ENCODE assay signal across 1 cellular context in the genomic region with DNA sequence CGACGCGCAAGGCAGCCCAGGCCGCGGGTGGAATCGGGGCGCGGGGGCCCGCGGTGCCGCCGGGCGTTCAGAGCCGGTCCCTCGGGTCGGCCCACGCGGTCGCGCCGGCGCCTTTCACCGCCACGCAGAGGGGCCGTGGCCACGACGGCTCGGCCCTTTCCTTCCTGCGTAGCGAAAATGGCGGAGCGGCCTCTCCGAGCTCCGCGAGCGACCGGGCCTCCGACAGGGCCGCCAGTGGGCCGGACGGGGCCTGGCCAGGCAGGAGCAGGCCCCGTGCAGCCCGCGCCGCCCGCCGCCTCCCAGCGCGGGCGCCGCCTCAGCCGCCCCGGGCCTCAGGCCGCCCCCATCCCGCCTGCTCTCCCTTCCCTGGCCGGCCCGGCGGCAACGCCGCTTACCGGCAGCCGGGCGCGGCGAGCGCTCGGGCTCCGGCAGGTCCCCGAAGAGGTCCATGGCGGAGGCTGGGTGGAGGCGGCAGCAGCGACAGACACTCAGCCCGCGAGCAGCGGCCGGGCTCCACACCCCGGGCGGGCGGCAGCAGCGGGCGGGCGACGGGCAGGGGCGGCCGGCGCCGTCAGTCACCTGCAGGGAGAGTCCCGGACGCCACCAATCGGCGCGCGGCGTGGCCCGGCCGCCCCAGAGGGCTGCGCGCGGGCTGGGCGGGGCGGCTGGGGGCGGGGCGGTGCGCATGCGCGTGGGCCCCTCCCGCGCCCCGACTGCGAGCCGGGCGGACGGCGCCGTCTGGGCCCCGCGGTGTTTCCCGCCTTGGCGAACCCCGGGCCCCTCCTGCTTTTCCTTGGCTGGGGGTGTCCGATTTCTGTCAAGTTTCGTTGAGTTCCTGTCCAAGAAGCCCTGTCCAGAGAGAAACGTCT.
TF ChIP-seq lines count a peak whose summit lies in the region.

A gene with protein sequence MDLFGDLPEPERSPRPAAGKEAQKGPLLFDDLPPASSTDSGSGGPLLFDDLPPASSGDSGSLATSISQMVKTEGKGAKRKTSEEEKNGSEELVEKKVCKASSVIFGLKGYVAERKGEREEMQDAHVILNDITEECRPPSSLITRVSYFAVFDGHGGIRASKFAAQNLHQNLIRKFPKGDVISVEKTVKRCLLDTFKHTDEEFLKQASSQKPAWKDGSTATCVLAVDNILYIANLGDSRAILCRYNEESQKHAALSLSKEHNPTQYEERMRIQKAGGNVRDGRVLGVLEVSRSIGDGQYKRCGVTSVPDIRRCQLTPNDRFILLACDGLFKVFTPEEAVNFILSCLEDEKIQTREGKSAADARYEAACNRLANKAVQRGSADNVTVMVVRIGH (minus strand): TSS at position 592 of the 869 bp plus-strand sequence. CDS start 142 bp downstream, at position 450.

TF ChIP-seq in K562, 482 proteins besides CTCF, POLR2A, EP300 and RAD21 (continued from another document and continues in another):
- TF ChIP-seq, protein P1, sequence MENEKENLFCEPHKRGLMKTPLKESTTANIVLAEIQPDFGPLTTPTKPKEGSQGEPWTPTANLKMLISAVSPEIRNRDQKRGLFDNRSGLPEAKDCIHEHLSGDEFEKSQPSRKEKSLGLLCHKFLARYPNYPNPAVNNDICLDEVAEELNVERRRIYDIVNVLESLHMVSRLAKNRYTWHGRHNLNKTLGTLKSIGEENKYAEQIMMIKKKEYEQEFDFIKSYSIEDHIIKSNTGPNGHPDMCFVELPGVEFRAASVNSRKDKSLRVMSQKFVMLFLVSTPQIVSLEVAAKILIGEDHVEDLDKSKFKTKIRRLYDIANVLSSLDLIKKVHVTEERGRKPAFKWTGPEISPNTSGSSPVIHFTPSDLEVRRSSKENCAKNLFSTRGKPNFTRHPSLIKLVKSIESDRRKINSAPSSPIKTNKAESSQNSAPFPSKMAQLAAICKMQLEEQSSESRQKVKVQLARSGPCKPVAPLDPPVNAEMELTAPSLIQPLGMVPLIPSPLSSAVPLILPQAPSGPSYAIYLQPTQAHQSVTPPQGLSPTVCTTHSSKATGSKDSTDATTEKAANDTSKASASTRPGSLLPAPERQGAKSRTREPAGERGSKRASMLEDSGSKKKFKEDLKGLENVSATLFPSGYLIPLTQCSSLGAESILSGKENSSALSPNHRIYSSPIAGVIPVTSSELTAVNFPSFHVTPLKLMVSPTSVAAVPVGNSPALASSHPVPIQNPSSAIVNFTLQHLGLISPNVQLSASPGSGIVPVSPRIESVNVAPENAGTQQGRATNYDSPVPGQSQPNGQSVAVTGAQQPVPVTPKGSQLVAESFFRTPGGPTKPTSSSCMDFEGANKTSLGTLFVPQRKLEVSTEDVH (IDR thresholded peaks at IDR 0.05; ENCODE audit: low read depth, partially characterized antibody), result peak; percentile 54
- TF ChIP-seq, protein P2, sequence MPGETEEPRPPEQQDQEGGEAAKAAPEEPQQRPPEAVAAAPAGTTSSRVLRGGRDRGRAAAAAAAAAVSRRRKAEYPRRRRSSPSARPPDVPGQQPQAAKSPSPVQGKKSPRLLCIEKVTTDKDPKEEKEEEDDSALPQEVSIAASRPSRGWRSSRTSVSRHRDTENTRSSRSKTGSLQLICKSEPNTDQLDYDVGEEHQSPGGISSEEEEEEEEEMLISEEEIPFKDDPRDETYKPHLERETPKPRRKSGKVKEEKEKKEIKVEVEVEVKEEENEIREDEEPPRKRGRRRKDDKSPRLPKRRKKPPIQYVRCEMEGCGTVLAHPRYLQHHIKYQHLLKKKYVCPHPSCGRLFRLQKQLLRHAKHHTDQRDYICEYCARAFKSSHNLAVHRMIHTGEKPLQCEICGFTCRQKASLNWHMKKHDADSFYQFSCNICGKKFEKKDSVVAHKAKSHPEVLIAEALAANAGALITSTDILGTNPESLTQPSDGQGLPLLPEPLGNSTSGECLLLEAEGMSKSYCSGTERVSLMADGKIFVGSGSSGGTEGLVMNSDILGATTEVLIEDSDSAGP (CRISPR knock-in tag; IDR thresholded peaks at IDR 0.05), result no peak
- TF ChIP-seq PHTF2 (CRISPR knock-in tag; IDR thresholded peaks at IDR 0.05), result no peak
- TF ChIP-seq, protein P3, sequence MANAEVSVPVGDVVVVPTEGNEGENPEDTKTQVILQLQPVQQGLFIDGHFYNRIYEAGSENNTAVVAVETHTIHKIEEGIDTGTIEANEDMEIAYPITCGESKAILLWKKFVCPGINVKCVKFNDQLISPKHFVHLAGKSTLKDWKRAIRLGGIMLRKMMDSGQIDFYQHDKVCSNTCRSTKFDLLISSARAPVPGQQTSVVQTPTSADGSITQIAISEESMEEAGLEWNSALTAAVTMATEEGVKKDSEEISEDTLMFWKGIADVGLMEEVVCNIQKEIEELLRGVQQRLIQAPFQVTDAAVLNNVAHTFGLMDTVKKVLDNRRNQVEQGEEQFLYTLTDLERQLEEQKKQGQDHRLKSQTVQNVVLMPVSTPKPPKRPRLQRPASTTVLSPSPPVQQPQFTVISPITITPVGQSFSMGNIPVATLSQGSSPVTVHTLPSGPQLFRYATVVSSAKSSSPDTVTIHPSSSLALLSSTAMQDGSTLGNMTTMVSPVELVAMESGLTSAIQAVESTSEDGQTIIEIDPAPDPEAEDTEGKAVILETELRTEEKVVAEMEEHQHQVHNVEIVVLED (CRISPR knock-in tag; IDR thresholded peaks at IDR 0.05), result no peak
- no peak for TF ChIP-seq LCOR (CRISPR knock-in tag; IDR thresholded peaks at IDR 0.05)
- no peak for TF ChIP-seq MIER1 (IDR thresholded peaks at IDR 0.05; ENCODE audit: low read depth)
- TF ChIP-seq HDAC1 (IDR thresholded peaks at IDR 0.05), result no peak
- TF ChIP-seq NFIX (CRISPR knock-in tag; IDR thresholded peaks at IDR 0.05; ENCODE audit: low read depth), result no peak
- 0 out of 2 replicates have a peak, but pooled peaks have one; percentile 17 for TF ChIP-seq MYC (IDR thresholded peaks at IDR 0.05; ENCODE audit: low read depth, low read length)
- no peak for TF ChIP-seq MYC (CRISPR knock-in tag; IDR thresholded peaks at IDR 0.05; ENCODE audit: borderline replicate concordance, low read depth)
- TF ChIP-seq ETV5 (CRISPR knock-in tag; IDR thresholded peaks at IDR 0.05; ENCODE audit: low read depth), result no peak
- TF ChIP-seq POU5F1 (IDR thresholded peaks at IDR 0.05; ENCODE audit: borderline replicate concordance, low read depth, low read length, partially characterized antibody), result no peak
- TF ChIP-seq KHSRP (IDR thresholded peaks at IDR 0.05), result no peak
- TF ChIP-seq L3MBTL2 (IDR thresholded peaks at IDR 0.05), result peak; percentile 85
- no peak for TF ChIP-seq BDP1 (IDR thresholded peaks at IDR 0.05; ENCODE audit: insufficient read depth, insufficient read length)
- TF ChIP-seq SIN3B (IDR thresholded peaks at IDR 0.05; ENCODE audit: low read depth), result peak; percentile 51; the same call in 1 of the 2 replicates
- TF ChIP-seq RFX1 (IDR thresholded peaks at IDR 0.05), result no peak
- peak; percentile 7; the same call in 1 of the 2 replicates for TF ChIP-seq ZBTB7A (IDR thresholded peaks at IDR 0.05; ENCODE audit: borderline replicate concordance, control insufficient read depth, low read depth, low read length)
- TF ChIP-seq ETS2 (tag; IDR thresholded peaks at IDR 0.05; ENCODE audit: borderline replicate concordance, poor library complexity, severe bottlenecking), result no peak
- no peak for TF ChIP-seq GTF2F1 (IDR thresholded peaks at IDR 0.05; ENCODE audit: low read depth, low read length)
- TF ChIP-seq NONO (IDR thresholded peaks at IDR 0.05; ENCODE audit: low read depth in 2 of 2, low read length in 1 of 2), result no peak
- TF ChIP-seq ZNF174 (CRISPR knock-in tag; IDR thresholded peaks at IDR 0.05), result no peak
- no peak for TF ChIP-seq THRAP3 (IDR thresholded peaks at IDR 0.05; ENCODE audit: borderline replicate concordance)
- TF ChIP-seq NR2C1 (IDR thresholded peaks at IDR 0.05), result no peak
- no peak for TF ChIP-seq NR2C1 (tag; IDR thresholded peaks at IDR 0.05)
- TF ChIP-seq, protein P4, sequence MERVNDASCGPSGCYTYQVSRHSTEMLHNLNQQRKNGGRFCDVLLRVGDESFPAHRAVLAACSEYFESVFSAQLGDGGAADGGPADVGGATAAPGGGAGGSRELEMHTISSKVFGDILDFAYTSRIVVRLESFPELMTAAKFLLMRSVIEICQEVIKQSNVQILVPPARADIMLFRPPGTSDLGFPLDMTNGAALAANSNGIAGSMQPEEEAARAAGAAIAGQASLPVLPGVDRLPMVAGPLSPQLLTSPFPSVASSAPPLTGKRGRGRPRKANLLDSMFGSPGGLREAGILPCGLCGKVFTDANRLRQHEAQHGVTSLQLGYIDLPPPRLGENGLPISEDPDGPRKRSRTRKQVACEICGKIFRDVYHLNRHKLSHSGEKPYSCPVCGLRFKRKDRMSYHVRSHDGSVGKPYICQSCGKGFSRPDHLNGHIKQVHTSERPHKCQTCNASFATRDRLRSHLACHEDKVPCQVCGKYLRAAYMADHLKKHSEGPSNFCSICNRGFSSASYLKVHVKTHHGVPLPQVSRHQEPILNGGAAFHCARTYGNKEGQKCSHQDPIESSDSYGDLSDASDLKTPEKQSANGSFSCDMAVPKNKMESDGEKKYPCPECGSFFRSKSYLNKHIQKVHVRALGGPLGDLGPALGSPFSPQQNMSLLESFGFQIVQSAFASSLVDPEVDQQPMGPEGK (CRISPR knock-in tag; IDR thresholded peaks at IDR 0.05; ENCODE audit: borderline replicate concordance), result no peak
- TF ChIP-seq ZBTB17 (CRISPR knock-in tag; IDR thresholded peaks at IDR 0.05), result no peak
- TF ChIP-seq ZNF764 (CRISPR knock-in tag; IDR thresholded peaks at IDR 0.05; ENCODE audit: low read depth), result no peak
- TF ChIP-seq TAF1 (IDR thresholded peaks at IDR 0.05; ENCODE audit: control insufficient read depth, extremely low read depth, insufficient read depth, low read length, severe bottlenecking), result peak; percentile 51
- TF ChIP-seq POLR2G (IDR thresholded peaks at IDR 0.05; ENCODE audit: low read depth, low read length), result peak; percentile 87
- TF ChIP-seq ELF4 (CRISPR knock-in tag; IDR thresholded peaks at IDR 0.05), result no peak
- no peak for TF ChIP-seq CEBPB (tag; IDR thresholded peaks at IDR 0.05)
- TF ChIP-seq TRIM28 (IDR thresholded peaks at IDR 0.05), result no peak
- TF ChIP-seq, protein P5, sequence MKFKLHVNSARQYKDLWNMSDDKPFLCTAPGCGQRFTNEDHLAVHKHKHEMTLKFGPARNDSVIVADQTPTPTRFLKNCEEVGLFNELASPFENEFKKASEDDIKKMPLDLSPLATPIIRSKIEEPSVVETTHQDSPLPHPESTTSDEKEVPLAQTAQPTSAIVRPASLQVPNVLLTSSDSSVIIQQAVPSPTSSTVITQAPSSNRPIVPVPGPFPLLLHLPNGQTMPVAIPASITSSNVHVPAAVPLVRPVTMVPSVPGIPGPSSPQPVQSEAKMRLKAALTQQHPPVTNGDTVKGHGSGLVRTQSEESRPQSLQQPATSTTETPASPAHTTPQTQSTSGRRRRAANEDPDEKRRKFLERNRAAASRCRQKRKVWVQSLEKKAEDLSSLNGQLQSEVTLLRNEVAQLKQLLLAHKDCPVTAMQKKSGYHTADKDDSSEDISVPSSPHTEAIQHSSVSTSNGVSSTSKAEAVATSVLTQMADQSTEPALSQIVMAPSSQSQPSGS (CRISPR knock-in tag; IDR thresholded peaks at IDR 0.05), result no peak
- TF ChIP-seq, protein P6, sequence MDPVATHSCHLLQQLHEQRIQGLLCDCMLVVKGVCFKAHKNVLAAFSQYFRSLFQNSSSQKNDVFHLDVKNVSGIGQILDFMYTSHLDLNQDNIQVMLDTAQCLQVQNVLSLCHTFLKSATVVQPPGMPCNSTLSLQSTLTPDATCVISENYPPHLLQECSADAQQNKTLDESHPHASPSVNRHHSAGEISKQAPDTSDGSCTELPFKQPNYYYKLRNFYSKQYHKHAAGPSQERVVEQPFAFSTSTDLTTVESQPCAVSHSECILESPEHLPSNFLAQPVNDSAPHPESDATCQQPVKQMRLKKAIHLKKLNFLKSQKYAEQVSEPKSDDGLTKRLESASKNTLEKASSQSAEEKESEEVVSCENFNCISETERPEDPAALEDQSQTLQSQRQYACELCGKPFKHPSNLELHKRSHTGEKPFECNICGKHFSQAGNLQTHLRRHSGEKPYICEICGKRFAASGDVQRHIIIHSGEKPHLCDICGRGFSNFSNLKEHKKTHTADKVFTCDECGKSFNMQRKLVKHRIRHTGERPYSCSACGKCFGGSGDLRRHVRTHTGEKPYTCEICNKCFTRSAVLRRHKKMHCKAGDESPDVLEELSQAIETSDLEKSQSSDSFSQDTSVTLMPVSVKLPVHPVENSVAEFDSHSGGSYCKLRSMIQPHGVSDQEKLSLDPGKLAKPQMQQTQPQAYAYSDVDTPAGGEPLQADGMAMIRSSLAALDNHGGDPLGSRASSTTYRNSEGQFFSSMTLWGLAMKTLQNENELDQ (CRISPR knock-in tag; IDR thresholded peaks at IDR 0.05; ENCODE audit: borderline replicate concordance), result no peak
- peak; percentile 12 for TF ChIP-seq RBM25 (IDR thresholded peaks at IDR 0.05; ENCODE audit: low read depth, low read length, severe bottlenecking)
- TF ChIP-seq RB1 (IDR thresholded peaks at IDR 0.05; ENCODE audit: low read depth), result peak; percentile 44
- TF ChIP-seq DMBX1 (CRISPR knock-in tag; IDR thresholded peaks at IDR 0.05; ENCODE audit: borderline replicate concordance), result no peak
- TF ChIP-seq CREM (IDR thresholded peaks at IDR 0.05; ENCODE audit: low read depth), result no peak
- TF ChIP-seq NRF1 (conservative IDR thresholded peaks at IDR 0.05 in 1 of 2, IDR thresholded peaks at IDR 0.05 in 1 of 2), result peak; percentile 86 to 88
- TF ChIP-seq, protein P7, sequence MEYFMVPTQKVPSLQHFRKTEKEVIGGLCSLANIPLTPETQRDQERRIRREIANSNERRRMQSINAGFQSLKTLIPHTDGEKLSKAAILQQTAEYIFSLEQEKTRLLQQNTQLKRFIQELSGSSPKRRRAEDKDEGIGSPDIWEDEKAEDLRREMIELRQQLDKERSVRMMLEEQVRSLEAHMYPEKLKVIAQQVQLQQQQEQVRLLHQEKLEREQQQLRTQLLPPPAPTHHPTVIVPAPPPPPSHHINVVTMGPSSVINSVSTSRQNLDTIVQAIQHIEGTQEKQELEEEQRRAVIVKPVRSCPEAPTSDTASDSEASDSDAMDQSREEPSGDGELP (CRISPR knock-in tag; IDR thresholded peaks at IDR 0.05; ENCODE audit: borderline replicate concordance), result peak; percentile 44; the same call in 1 of the 2 replicates
